Comparison of ENCODE assay signal across 8 cellular contexts in genomic region chr17:4903051-4903818, GRCh38. TPM values are rescaled to one million over a fixed set of nuclear protein-coding genes. Genes with fewer than 3 reads are reported as not detected.
DNase-seq lines count a peak whose midpoint lies in the region; ATAC-seq and TF ChIP-seq lines count a peak whose summit lies in the region.

Gene CHRNE, minus strand, starts transcription at chr17:4903098. Its CDS starts 35 bp downstream, at chr17:4903063.

- ATAC-seq in GM21619 (IDR thresholded peaks at IDR 0.05; ENCODE audit: unreplicated experiment) (no peak), GM19397 (IDR thresholded peaks at IDR 0.05; ENCODE audit: unreplicated experiment) (no peak)

- no peak within 1 kb of the TSS for H3K4me3 ChIP-seq in cardiac muscle cell

- peaks cover 5% of the 10 kb centered on the region for H3K4me1 ChIP-seq in cardiac muscle cell (ENCODE audit: low read depth)

- TF ChIP-seq CTCF in GM10248 (IDR thresholded peaks at IDR 0.05; ENCODE audit: control extremely low read depth, extremely low read depth, low read depth, missing control alignments) (peak; percentile 72), cardiac muscle cell (IDR thresholded peaks at IDR 0.05; ENCODE audit: low read depth, low read length) (peak; percentile 72)

- H3K9me3 ChIP-seq in cardiac muscle cell (ENCODE audit: low read depth) = no peaks in the 10 kb centered on the region

- POLR2A ChIA-PET in GM10248 (lab: Yijun Ruan, JAX) = no interaction called here

- CTCF ChIA-PET in GM10248 (lab: Yijun Ruan, JAX) = interaction anchor here (0.7 to 3.0 kb wide), 18 partner anchors 10 to 349 kb away, joined by 3 to 9 read pairs (median 4); partner anchors contain the start of genes GLTPD2, MYBBP1A and SPAG7

- H3K36me3 ChIP-seq in cardiac muscle cell = no peaks in the 10 kb centered on the region

- H3K27me3 ChIP-seq in cardiac muscle cell = no peaks in the 10 kb centered on the region

- DNase-seq in GM10248 (ENCODE audit: extremely low spot score) = peak; percentile 61
- DNase-seq in NAMALWA (ENCODE audit: low spot score) = peak; percentile 72
- peak; percentile 73 for DNase-seq in T follicular helper cell (ENCODE audit: low read depth)
- peak; percentile 55 for DNase-seq in activated naive CD8-positive, alpha-beta T cell treated with anti-CD3 and anti-CD28 coated beads, Interleukin-2, amount 50 U/mL, for 16 hours (ENCODE audit: low read depth, low spot score)
- DNase-seq in cardiac muscle cell (ENCODE audit: low read depth in 1 of 2, low spot score in 1 of 2) = peak; percentile 81 to 84
- DNase-seq in retina = peak; percentile 80

- no peak within 1 kb of the TSS for H3K27ac ChIP-seq in cardiac muscle cell

RNA-seq across cellular contexts. Expression of gene CHRNE, which starts in this region (rescaled TPM):
- total RNA-seq in cardiac muscle cell = 0.35 and 1.5 TPM in 2 replicates
- 0.32 and 1.1 TPM in 2 replicates for polyA plus RNA-seq in cardiac muscle cell
